11 cellular contexts compared by ENCODE assay signal in genomic region chr6:149334201-149334600, GRCh38. TPM values are rescaled to one million over a fixed set of nuclear protein-coding genes. Genes with fewer than 3 reads are reported as not detected.
DNase-seq lines count a peak whose midpoint lies in the region; ATAC-seq and TF ChIP-seq lines count a peak whose summit lies in the region.
"Had no signal": no experiment of that assay in that cellular context is flagged by ENCODE, and none has a peak within 500 bp of the region (broad histone marks: within the 10 kb centered on the region; RNA-seq: fewer than 3 reads in every experiment).

No MANE protein-coding gene starts in this region.

- no peak for TF ChIP-seq CTCF in DND-41 (IDR thresholded peaks at IDR 0.05; ENCODE audit: borderline replicate concordance, extremely low read depth, low read length, poor library complexity, severe bottlenecking)
- no peak for TF ChIP-seq CTCF in PC-9 (conservative IDR thresholded peaks at IDR 0.05)
- no peak for TF ChIP-seq CTCF in chondrocyte (IDR thresholded peaks at IDR 0.05)
- TF ChIP-seq CTCF in transverse colon (IDR thresholded peaks at IDR 0.05): no peak
- no peak for TF ChIP-seq CTCF in testis (IDR thresholded peaks at IDR 0.05)

- no peaks in the 10 kb centered on the region for H3K9me3 ChIP-seq in DND-41 (ENCODE audit: insufficient read depth, low read length, severe bottlenecking)
- no peaks in the 10 kb centered on the region for H3K9me3 ChIP-seq in PC-9 (ENCODE audit: insufficient read depth, low read depth)
- no peaks in the 10 kb centered on the region for H3K9me3 ChIP-seq in transverse colon
- no peaks in the 10 kb centered on the region for H3K9me3 ChIP-seq in testis
- H3K9me3 ChIP-seq: left ventricle myocardium inferior had no signal

- peak overlapping the region; percentile 76 for H3K27ac Mint-ChIP-seq in chondrocyte (ENCODE audit: unreplicated experiment)
- H3K27ac Mint-ChIP-seq in naive thymus-derived CD8-positive, alpha-beta T cell: peak overlapping the region in 8 of 10 donors; percentile 23 to 71 (median 46)

- TF ChIP-seq EP300 in transverse colon (IDR thresholded peaks at IDR 0.05; ENCODE audit: low read depth): no peak

- no peaks in the 10 kb centered on the region for H3K27me3 Mint-ChIP-seq in chondrocyte (ENCODE audit: low read depth)
- no peaks in the 10 kb centered on the region for H3K27me3 Mint-ChIP-seq in naive thymus-derived CD8-positive, alpha-beta T cell

- H3K4me1 ChIP-seq in DND-41 (ENCODE audit: insufficient read depth, low read length) (peaks cover 44% of the 10 kb centered on the region), PC-9 (replicated peaks; ENCODE audit: insufficient read depth) (peaks cover 63% of the 10 kb centered on the region), transverse colon (peaks cover 25 to 89% (median 62%) of the 10 kb centered on the region in 4 donors), testis (peaks cover 24% of the 10 kb centered on the region)

- no peaks in the 10 kb centered on the region for H3K36me3 ChIP-seq in DND-41 (ENCODE audit: insufficient read depth, low read length)
- H3K36me3 ChIP-seq in PC-9 (ENCODE audit: low read depth): 0 out of 2 replicates have a peak, but pooled peaks cover 7% of the 10 kb centered on the region
- no peaks in the 10 kb centered on the region for H3K36me3 ChIP-seq in transverse colon
- H3K36me3 ChIP-seq in testis (ENCODE audit: low read depth, missing control alignments): no peaks in the 10 kb centered on the region
- H3K36me3 ChIP-seq: left ventricle myocardium inferior had no signal

- no peak overlapping the region for H2AFZ ChIP-seq in DND-41 (ENCODE audit: low read depth, low read length)
- H2AFZ ChIP-seq in PC-9: no peak overlapping the region

- in situ Hi-C loops in transverse colon (cut with MboI; ENCODE audit: low pct_ligation_motif_present in 1 of 4, low pct_unique_long_range_greater_than_20kb in 1 of 4, low sequenced_read_pairs in 3 of 4): no loop called here

- H4K20me1 ChIP-seq in DND-41 (ENCODE audit: insufficient read depth, low read length): peaks cover 88% of the 10 kb centered on the region
- peaks cover 40% of the 10 kb centered on the region for H4K20me1 ChIP-seq in PC-9 (ENCODE audit: insufficient read depth)

- H3K9me2 ChIP-seq in PC-9 (ENCODE audit: insufficient read depth): no peaks in the 10 kb centered on the region

- no peak for DNase-seq in DND-41
- no peak for DNase-seq in PC-9
- DNase-seq in chondrocyte (ENCODE audit: low spot score): no peak
- no peak for DNase-seq in naive thymus-derived CD8-positive, alpha-beta T cell
- DNase-seq in left lobe of liver (ENCODE audit: low spot score): no peak
- no peak for DNase-seq in transverse colon
- no peak for DNase-seq in testis
- DNase-seq in cortex of kidney (lab: John Stamatoyannopoulos, UW): no peak
- DNase-seq: left ventricle myocardium inferior; small intestine; stimulated activated naive CD4-positive, alpha-beta T cell treated with Interleukin-2 at 50 U/mL for 16 hours had no signal

- peaks cover 11% of the 10 kb centered on the region; the same call in 1 of the 2 replicates for H3F3A ChIP-seq in PC-9 (ENCODE audit: insufficient read depth, low read depth)

- H3K4me3 Mint-ChIP-seq in chondrocyte (ENCODE audit: unreplicated experiment): no peak overlapping the region
- H3K4me3 Mint-ChIP-seq in naive thymus-derived CD8-positive, alpha-beta T cell: peak overlapping the region in 5 of 10 donors; percentile 4 to 55 (median 33)

- no peak overlapping the region for H3K9ac ChIP-seq in DND-41 (ENCODE audit: low read depth, low read length)

- ATAC-seq in DND-41 (ENCODE audit: insufficient read depth, low read depth) (no peak), left lobe of liver (no peak)
- no peak for ATAC-seq in naive thymus-derived CD8-positive, alpha-beta T cell

- POLR2A ChIA-PET in PC-9 (lab: Charles Lee; ENCODE audit: unreplicated experiment): no interaction called here
- POLR2A ChIA-PET in naive thymus-derived CD8-positive, alpha-beta T cell (lab: Charles Lee): interaction anchor here (0.6 kb wide), 1 partner anchor 117 kb away, joined by 5 read pairs; no protein-coding TSS in a partner anchor

- no TSS peak for BruUV-seq in PC-9 (replicated peaks; lab: Mats Ljungman, UMichigan)

- CTCF ChIA-PET in PC-9 (lab: Charles Lee): interaction anchor here (0.7 kb wide), 1 partner anchor 12 kb away, joined by 5 read pairs; no protein-coding TSS in a partner anchor

- no peaks in the 10 kb centered on the region for H3K9me3 Mint-ChIP-seq in chondrocyte (ENCODE audit: low read depth)
- H3K9me3 Mint-ChIP-seq in naive thymus-derived CD8-positive, alpha-beta T cell: no peaks in the 10 kb centered on the region

- no peak overlapping the region for H3K4me3 ChIP-seq in DND-41 (ENCODE audit: low read depth in 1 of 2, low read length in 2 of 2)
- no peak overlapping the region for H3K4me3 ChIP-seq in PC-9
- no peak overlapping the region for H3K4me3 ChIP-seq in transverse colon
- no peak overlapping the region for H3K4me3 ChIP-seq in testis
- H3K4me3 ChIP-seq: left ventricle myocardium inferior had no signal

- H3K27ac ChIP-seq in DND-41 (ENCODE audit: low read length) (peak overlapping the region; percentile 8; the same call in 1 of the 2 replicates), PC-9 (peak overlapping the region; percentile 62), transverse colon (peak overlapping the region in 1 of 4 donors; percentile 20), testis (no peak overlapping the region)
- H3K27ac ChIP-seq: left ventricle myocardium inferior had no signal

- 56% methylated on average over 3 of the region's 3 CpGs for WGBS in transverse colon (ENCODE audit: low coverage in 1 of 2), 2 donors
- WGBS in testis, 2 donors: 50 to 54% methylated on average over 3 of the region's 3 CpGs

- H3K27me3 ChIP-seq in DND-41 (ENCODE audit: insufficient read depth, low read length, poor library complexity) (no peaks in the 10 kb centered on the region), PC-9 (ENCODE audit: insufficient read depth, low read depth) (no peaks in the 10 kb centered on the region), transverse colon (no peaks in the 10 kb centered on the region), testis (no peaks in the 10 kb centered on the region)

- TF ChIP-seq POLR2A in transverse colon (IDR thresholded peaks at IDR 0.05): no peak
- TF ChIP-seq POLR2A in testis (IDR thresholded peaks at IDR 0.05): no peak

- no peak overlapping the region for H3K4me2 ChIP-seq in DND-41 (ENCODE audit: insufficient read depth, low read length)
- peak overlapping the region; percentile 39 for H3K4me2 ChIP-seq in PC-9

- peaks cover under 1% of the 10 kb centered on the region for H3K36me3 Mint-ChIP-seq in chondrocyte (ENCODE audit: low read depth)
- peaks cover 2 to 6% (median 4%) of the 10 kb centered on the region in 3 donors for H3K36me3 Mint-ChIP-seq in naive thymus-derived CD8-positive, alpha-beta T cell

- peaks cover 83% of the 10 kb centered on the region for H3K4me1 Mint-ChIP-seq in chondrocyte (ENCODE audit: low read depth)
- peaks cover 56 to 95% (median 86%) of the 10 kb centered on the region in 4 donors for H3K4me1 Mint-ChIP-seq in naive thymus-derived CD8-positive, alpha-beta T cell

- H3K79me2 ChIP-seq in DND-41 (ENCODE audit: insufficient read depth, low read length): peaks cover 100% of the 10 kb centered on the region
- H3K79me2 ChIP-seq in PC-9 (ENCODE audit: low read depth): peaks cover 100% of the 10 kb centered on the region

- intact Hi-C loops in PC-9 (cut with micrococcal nuclease; ENCODE audit: unreplicated experiment) (loop anchor here (1.0 kb wide), 1 partner anchor 101 kb away; no protein-coding TSS in a partner anchor), transverse colon (cut with DNase I; ENCODE audit: low total_unique reads) (no loop called here), testis (cut with DNase I; ENCODE audit: low total_unique reads) (no loop called here)

RNA-seq across cellular contexts. Expression of gene TAB2, which starts 16.7 kb away (rescaled TPM):
- 33.3 and 45.8 TPM in 2 replicates for total RNA-seq in PC-9 (2021)
- total RNA-seq in chondrocyte: 49.3 to 54.9 TPM (median 54.1 TPM) in 3 replicates
- total RNA-seq in naive thymus-derived CD8-positive, alpha-beta T cell: 100 to 1,000 TPM; 114 to 117 TPM
- polyA plus RNA-seq in naive thymus-derived CD8-positive, alpha-beta T cell: 10 to 100 TPM in 2 of 3 donors, 1 to 10 TPM in 1; 9.5 to 14.1 (median 12.9) TPM
- total RNA-seq in left lobe of liver: 26.9 TPM
- total RNA-seq in transverse colon: 10 to 100 TPM; 43.6 to 89.9 (median 64.7) TPM
- 10 to 100 TPM; 61.0 to 84.7 TPM for total RNA-seq in testis
- polyA plus RNA-seq in testis (ENCODE audit: insufficient read depth, low read depth, low replicate concordance): 45.1 TPM

Comparison
In these comparisons a context has a peak if more than half of its experiments do, and no peak if none do; other contexts are left out.
1. H3K27ac ChIP-seq: peak in DND-41 (single experiment) and PC-9 (single experiment); none in testis (0 of 2).